Comparison of ENCODE assay signal across 1 cellular context in genomic region chr15:48877630-48878595, GRCh38.
TF ChIP-seq lines count a peak whose summit lies in the region.

TSS of gene EID1 (plus strand) at chr15:48878134. CDS start at chr15:48878177, 43 bp downstream.

TF ChIP-seq in K562, 482 proteins besides CTCF, POLR2A, EP300 and RAD21 (continued from another document and continues in another):
- TF ChIP-seq CTBP1 (IDR thresholded peaks at IDR 0.05; ENCODE audit: borderline replicate concordance): peak; percentile 90
- no peak for TF ChIP-seq NR0B1 (IDR thresholded peaks at IDR 0.05; ENCODE audit: partially characterized antibody)
- TF ChIP-seq IRF2 (CRISPR knock-in tag; IDR thresholded peaks at IDR 0.05): no peak
- TF ChIP-seq FOXA3 (CRISPR knock-in tag; conservative IDR thresholded peaks at IDR 0.05 in 1 of 2, IDR thresholded peaks at IDR 0.05 in 1 of 2): no peak
- TF ChIP-seq MLLT1 (IDR thresholded peaks at IDR 0.05): 0 out of 4 replicates have a peak, but pooled peaks have one; percentile 18 to 30
- no peak for TF ChIP-seq RBM22 (IDR thresholded peaks at IDR 0.05; ENCODE audit: low read depth, low read length, poor library complexity, severe bottlenecking)
- TF ChIP-seq AFF1 (IDR thresholded peaks at IDR 0.05; ENCODE audit: low read depth in 1 of 2, partially characterized antibody in 2 of 2): peak; percentile 33 to 58
- TF ChIP-seq, protein P1, sequence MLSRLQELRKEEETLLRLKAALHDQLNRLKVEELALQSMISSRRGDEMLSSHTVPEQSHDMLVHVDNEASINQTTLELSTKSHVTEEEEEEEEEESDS (CRISPR knock-in tag; IDR thresholded peaks at IDR 0.05): no peak
- peak; percentile 14 for TF ChIP-seq NEUROD1 (IDR thresholded peaks at IDR 0.05; ENCODE audit: borderline replicate concordance, low read depth, low read length, partially characterized antibody)
- peak; percentile 82 for TF ChIP-seq RFX5 (IDR thresholded peaks at IDR 0.05; ENCODE audit: low read depth, low read length)
- no peak; the same call in 1 of the 2 replicates for TF ChIP-seq ATF1 (CRISPR knock-in tag; IDR thresholded peaks at IDR 0.05)
- peak; percentile 91 for TF ChIP-seq ATF1 (tag; IDR thresholded peaks at IDR 0.05)
- TF ChIP-seq MCM3 (IDR thresholded peaks at IDR 0.05): no peak
- no peak for TF ChIP-seq FOXJ3 (CRISPR knock-in tag; IDR thresholded peaks at IDR 0.05)
- 0 out of 2 replicates have a peak, but pooled peaks have one; percentile 57 for TF ChIP-seq THAP12 (CRISPR knock-in tag; IDR thresholded peaks at IDR 0.05)
- no peak for TF ChIP-seq RFX7 (CRISPR knock-in tag; IDR thresholded peaks at IDR 0.05)
- TF ChIP-seq GABPA (tag; conservative IDR thresholded peaks at IDR 0.05; ENCODE audit: low read depth): no peak
- no peak for TF ChIP-seq ZBTB7A (IDR thresholded peaks at IDR 0.05; ENCODE audit: borderline replicate concordance, control insufficient read depth, low read depth, low read length)
- no peak for TF ChIP-seq ZNF431 (CRISPR knock-in tag; IDR thresholded peaks at IDR 0.05)
- no peak for TF ChIP-seq ZNF77 (CRISPR knock-in tag; IDR thresholded peaks at IDR 0.05)
- TF ChIP-seq KHSRP (IDR thresholded peaks at IDR 0.05): no peak
- TF ChIP-seq TBL1XR1 (IDR thresholded peaks at IDR 0.05; ENCODE audit: low read length in 2 of 2): no peak
- TF ChIP-seq, protein P2, sequence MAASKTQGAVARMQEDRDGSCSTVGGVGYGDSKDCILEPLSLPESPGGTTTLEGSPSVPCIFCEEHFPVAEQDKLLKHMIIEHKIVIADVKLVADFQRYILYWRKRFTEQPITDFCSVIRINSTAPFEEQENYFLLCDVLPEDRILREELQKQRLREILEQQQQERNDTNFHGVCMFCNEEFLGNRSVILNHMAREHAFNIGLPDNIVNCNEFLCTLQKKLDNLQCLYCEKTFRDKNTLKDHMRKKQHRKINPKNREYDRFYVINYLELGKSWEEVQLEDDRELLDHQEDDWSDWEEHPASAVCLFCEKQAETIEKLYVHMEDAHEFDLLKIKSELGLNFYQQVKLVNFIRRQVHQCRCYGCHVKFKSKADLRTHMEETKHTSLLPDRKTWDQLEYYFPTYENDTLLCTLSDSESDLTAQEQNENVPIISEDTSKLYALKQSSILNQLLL (CRISPR knock-in tag; IDR thresholded peaks at IDR 0.05; ENCODE audit: borderline replicate concordance): no peak
- TF ChIP-seq NFIX (CRISPR knock-in tag; IDR thresholded peaks at IDR 0.05; ENCODE audit: low read depth): no peak
- TF ChIP-seq ZBTB2 (IDR thresholded peaks at IDR 0.05): peak; percentile 99
- TF ChIP-seq ETV6 (IDR thresholded peaks at IDR 0.05; ENCODE audit: borderline replicate concordance in 1 of 2, low read depth in 2 of 2, low read length in 1 of 2): no peak
- TF ChIP-seq ETV6 (CRISPR knock-in tag; IDR thresholded peaks at IDR 0.05; ENCODE audit: borderline replicate concordance): 0 out of 2 replicates have a peak, but pooled peaks have one; percentile 17
- TF ChIP-seq ARID1B (IDR thresholded peaks at IDR 0.05): 0 out of 2 replicates have a peak, but pooled peaks have one; percentile 40
- TF ChIP-seq ZNF140 (CRISPR knock-in tag; IDR thresholded peaks at IDR 0.05): no peak
- TF ChIP-seq NFXL1 (CRISPR knock-in tag; IDR thresholded peaks at IDR 0.05): no peak
- TF ChIP-seq ZBTB1 (CRISPR knock-in tag; IDR thresholded peaks at IDR 0.05; ENCODE audit: borderline replicate concordance, low read depth): peak; percentile 70; the same call in 1 of the 2 replicates
- TF ChIP-seq NBN (IDR thresholded peaks at IDR 0.05; ENCODE audit: low read depth): peak; percentile 30
- TF ChIP-seq ZNF79 (CRISPR knock-in tag; IDR thresholded peaks at IDR 0.05; ENCODE audit: low read depth): no peak
- TF ChIP-seq HDAC1 (IDR thresholded peaks at IDR 0.05): peak in 1 of 2 experiments; percentile 41; a peak in 2 of 4 replicates
- TF ChIP-seq HLTF (IDR thresholded peaks at IDR 0.05): peak; percentile 34; the same call in 1 of the 2 replicates
- TF ChIP-seq CBX5 (IDR thresholded peaks at IDR 0.05; ENCODE audit: borderline replicate concordance, low read depth): no peak
- TF ChIP-seq ZBTB8A (IDR thresholded peaks at IDR 0.05; ENCODE audit: partially characterized antibody): no peak
- TF ChIP-seq PATZ1 (CRISPR knock-in tag; IDR thresholded peaks at IDR 0.05; ENCODE audit: borderline replicate concordance): no peak
- peak; percentile 22 for TF ChIP-seq SMAD1 (IDR thresholded peaks at IDR 0.05; ENCODE audit: low read depth, low read length, partially characterized antibody)
- 0 out of 2 replicates have a peak, but pooled peaks have one; percentile 50 for TF ChIP-seq TARDBP (IDR thresholded peaks at IDR 0.05)
- TF ChIP-seq ZFP30 (CRISPR knock-in tag; IDR thresholded peaks at IDR 0.05; ENCODE audit: borderline replicate concordance): no peak
- TF ChIP-seq ZNF41 (CRISPR knock-in tag; conservative IDR thresholded peaks at IDR 0.05): no peak
- TF ChIP-seq CREBBP (IDR thresholded peaks at IDR 0.05; ENCODE audit: low read depth, low read length): no peak
- TF ChIP-seq ZNF175 (CRISPR knock-in tag; IDR thresholded peaks at IDR 0.05; ENCODE audit: low read depth): no peak
- no peak for TF ChIP-seq TEAD2 (tag; IDR thresholded peaks at IDR 0.05)
- TF ChIP-seq ZNF224 (CRISPR knock-in tag; IDR thresholded peaks at IDR 0.05): no peak
- TF ChIP-seq, protein P3, sequence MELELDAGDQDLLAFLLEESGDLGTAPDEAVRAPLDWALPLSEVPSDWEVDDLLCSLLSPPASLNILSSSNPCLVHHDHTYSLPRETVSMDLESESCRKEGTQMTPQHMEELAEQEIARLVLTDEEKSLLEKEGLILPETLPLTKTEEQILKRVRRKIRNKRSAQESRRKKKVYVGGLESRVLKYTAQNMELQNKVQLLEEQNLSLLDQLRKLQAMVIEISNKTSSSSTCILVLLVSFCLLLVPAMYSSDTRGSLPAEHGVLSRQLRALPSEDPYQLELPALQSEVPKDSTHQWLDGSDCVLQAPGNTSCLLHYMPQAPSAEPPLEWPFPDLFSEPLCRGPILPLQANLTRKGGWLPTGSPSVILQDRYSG (tag; conservative IDR thresholded peaks at IDR 0.05; ENCODE audit: low read depth): no peak
- TF ChIP-seq, protein P4, sequence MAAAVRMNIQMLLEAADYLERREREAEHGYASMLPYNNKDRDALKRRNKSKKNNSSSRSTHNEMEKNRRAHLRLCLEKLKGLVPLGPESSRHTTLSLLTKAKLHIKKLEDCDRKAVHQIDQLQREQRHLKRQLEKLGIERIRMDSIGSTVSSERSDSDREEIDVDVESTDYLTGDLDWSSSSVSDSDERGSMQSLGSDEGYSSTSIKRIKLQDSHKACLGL (CRISPR knock-in tag; IDR thresholded peaks at IDR 0.05; ENCODE audit: borderline replicate concordance, poor library complexity, severe bottlenecking): no peak
- no peak for TF ChIP-seq ZNF3 (CRISPR knock-in tag; IDR thresholded peaks at IDR 0.05)
- 0 out of 2 replicates have a peak, but pooled peaks have one; percentile 39 for TF ChIP-seq SMARCA5 (IDR thresholded peaks at IDR 0.05)
- no peak for TF ChIP-seq CBX2 (IDR thresholded peaks at IDR 0.05; ENCODE audit: insufficient read depth, low read length, poor library complexity, severe bottlenecking)
- no peak for TF ChIP-seq JUNB (CRISPR knock-in tag; conservative IDR thresholded peaks at IDR 0.05)
- no peak for TF ChIP-seq ZFP36 (IDR thresholded peaks at IDR 0.05; ENCODE audit: low read depth, low read length, partially characterized antibody)
- TF ChIP-seq, protein P5, sequence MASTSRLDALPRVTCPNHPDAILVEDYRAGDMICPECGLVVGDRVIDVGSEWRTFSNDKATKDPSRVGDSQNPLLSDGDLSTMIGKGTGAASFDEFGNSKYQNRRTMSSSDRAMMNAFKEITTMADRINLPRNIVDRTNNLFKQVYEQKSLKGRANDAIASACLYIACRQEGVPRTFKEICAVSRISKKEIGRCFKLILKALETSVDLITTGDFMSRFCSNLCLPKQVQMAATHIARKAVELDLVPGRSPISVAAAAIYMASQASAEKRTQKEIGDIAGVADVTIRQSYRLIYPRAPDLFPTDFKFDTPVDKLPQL (IDR thresholded peaks at IDR 0.05; ENCODE audit: extremely low read depth, insufficient read length): peak; percentile 47
- no peak for TF ChIP-seq SETDB1 (IDR thresholded peaks at IDR 0.05; ENCODE audit: low read length)
